Comparison of ENCODE assay signal across 8 cellular contexts in genomic region chr10:61662794-61663259, GRCh38. TPM values are rescaled to one million over a fixed set of nuclear protein-coding genes. Genes with fewer than 3 reads are reported as not detected.
A peak's percentile ranks its signal among the peaks of the same experiment; 100 is the strongest.
DNase-seq lines count a peak whose midpoint lies in the region; ATAC-seq and TF ChIP-seq lines count a peak whose summit lies in the region.

Gene CABCOCO1, plus strand, starts transcription at chr10:61662929. Its CDS starts 44 bp downstream, at chr10:61662973.

- BruUV-seq in Panc1 (replicated peaks; lab: Mats Ljungman, UMichigan), result no TSS peak

- CTCF ChIA-PET in Panc1 (lab: Charles Lee), result no interaction called here

- TF ChIP-seq POLR2A in uterus (IDR thresholded peaks at IDR 0.05), result no peak

- ATAC-seq in Panc1, result peak; percentile 100
- no peak for ATAC-seq in HG02852 (IDR thresholded peaks at IDR 0.05; ENCODE audit: unreplicated experiment)

- intact Hi-C loops in Panc1 (cut with micrococcal nuclease; ENCODE audit: unreplicated experiment) (loop anchor here (10.0 kb wide), 1 partner anchor 172 kb away; no protein-coding TSS in a partner anchor), uterus (cut with DNase I; ENCODE audit: low total_unique reads) (no loop called here)

- H3K36me3 ChIP-seq in Panc1 (ENCODE audit: control insufficient read depth, insufficient read depth, low read length), result no peaks in the 10 kb centered on the region
- H3K36me3 ChIP-seq in uterus, result no peaks in the 10 kb centered on the region

- H3K27me3 ChIP-seq in Panc1 (ENCODE audit: control insufficient read depth, insufficient read depth, low read length) (no peaks in the 10 kb centered on the region), uterus (no peaks in the 10 kb centered on the region)

- peak within 1 kb of the TSS; percentile 89 for H3K27ac ChIP-seq in Panc1 (ENCODE audit: low read length)
- peak within 1 kb of the TSS; percentile 42 to 61 for H3K27ac ChIP-seq in uterus

- POLR2A ChIA-PET in Panc1 (lab: Charles Lee), result no interaction called here

- in situ Hi-C loops in Panc1 (cut with HindIII; ENCODE audit: low pct_unique_long_range_greater_than_20kb, low sequenced_read_pairs), result no loop called here

- no peaks in the 10 kb centered on the region for H3K9me3 ChIP-seq in Panc1 (ENCODE audit: control insufficient read depth, insufficient read depth, low read depth, low read length)
- H3K9me3 ChIP-seq in uterus, result no peaks in the 10 kb centered on the region

- peak; percentile 65 for TF ChIP-seq CTCF in Panc1 (IDR thresholded peaks at IDR 0.05)
- no peak for TF ChIP-seq CTCF in fibroblast of mammary gland (conservative IDR thresholded peaks at IDR 0.05; ENCODE audit: control insufficient read depth, insufficient read depth, low read depth, low read length)
- TF ChIP-seq CTCF in uterus (IDR thresholded peaks at IDR 0.05), result peak in 1 of 4 experiments; percentile 16

- H3K4me1 ChIP-seq in Panc1 (ENCODE audit: control insufficient read depth, insufficient read depth, low read length), result peaks cover 16% of the 10 kb centered on the region
- H3K4me1 ChIP-seq in uterus, result no peaks in the 10 kb centered on the region

- H3K4me3 ChIP-seq in Panc1 (ENCODE audit: low read depth in 2 of 2, low read length in 2 of 2) (peak within 1 kb of the TSS; percentile 71 to 78), fibroblast of mammary gland (ENCODE audit: control insufficient read depth, low read depth, low read length) (peak within 1 kb of the TSS; percentile 69), uterus (peak within 1 kb of the TSS; percentile 42 to 60)

- DNase-seq in ELR (ENCODE audit: low read depth) (peak; percentile 74), Panc1 (ENCODE audit: low read depth, low spot score) (no peak), fibroblast of mammary gland (ENCODE audit: low read depth) (peak; percentile 45), mucosa of gallbladder (ENCODE audit: low spot score) (peak; percentile 57), uterus (peak; percentile 47 to 67), AML-193 (lab: John Stamatoyannopoulos, UW) (no peak)
- no peak for DNase-seq in activated T-cell treated with anti-CD3 and anti-CD28 coated beads, Interleukin-2, amount 50 U/mL, for 48 hours

RNA-seq across cellular contexts. Expression of gene CABCOCO1, which starts in this region (rescaled TPM):
- total RNA-seq in Panc1 (2021; ENCODE audit: unreplicated experiment) (4.0 TPM), mucosa of gallbladder (0.75 TPM), uterus (1 to 10 TPM in 2 of 4 donors, not detected in 2; 1.9 to 6.7 TPM)
- 2.7 TPM for polyA plus RNA-seq in Panc1 (2012; ENCODE audit: insufficient read length)

Comparison
In these comparisons a context has a peak if more than half of its experiments do, and no peak if none do; other contexts are left out.
1. Peak in DNase-seq in mucosa of gallbladder; RNA of the gene not detected or under 1 TPM.
2. DNase-seq: peak in ELR (single experiment), fibroblast of mammary gland (single experiment) and uterus (2 of 2); none in Panc1 (single experiment), activated T-cell treated with anti-CD3 and anti-CD28 coated beads, Interleukin-2, amount 50 U/mL, for 48 hours (0 of 2) and AML-193 (0 of 2).
3. Peak in every context shown above with its lines, with median percentiles within 50 percentile points of each other: H3K4me3 ChIP-seq.